Comparison of ENCODE assay signal across 23 cellular contexts in genomic region chr3:38561746-38562466, GRCh38.
"Had no signal": no experiment of that assay in that cellular context is flagged by ENCODE, and none has a peak within 500 bp of the region (broad histone marks: within the 10 kb centered on the region; RNA-seq: fewer than 3 reads in every experiment).

No MANE protein-coding gene starts in this region.

- H3K27ac Mint-ChIP-seq: activated naive CD8-positive, alpha-beta T cell; effector memory CD8-positive, alpha-beta T cell; naive thymus-derived CD4-positive, alpha-beta T cell; progenitor cell of endocrine pancreas; stimulated activated effector memory CD8-positive, alpha-beta T cell treated with anti-CD3 and anti-CD28 coated beads, Interleukin-12 subunit alpha, Interleukin-12 subunit beta, amount 100 ng/mL, for 72 hours; stimulated activated naive CD8-positive, alpha-beta T cell treated with anti-CD3 and anti-CD28 coated beads, Interleukin-15, amount 100 ng/mL, for 72 hours had no signal

- H3K9me3 Mint-ChIP-seq: effector memory CD8-positive, alpha-beta T cell; naive thymus-derived CD4-positive, alpha-beta T cell; neural crest cell; stimulated activated effector memory CD8-positive, alpha-beta T cell treated with anti-CD3 and anti-CD28 coated beads, Interleukin-12 subunit alpha, Interleukin-12 subunit beta, amount 100 ng/mL, for 72 hours; stimulated activated naive CD8-positive, alpha-beta T cell treated with anti-CD3 and anti-CD28 coated beads, Interleukin-15, amount 100 ng/mL, for 72 hours had no signal

- H3K36me3 ChIP-seq: adrenal gland, ascending aorta, brain microvascular endothelial cell, gastrocnemius medialis, tibial artery, WERI-Rb-1 had no signal

- H3K27me3 ChIP-seq: adrenal gland, ascending aorta, brain microvascular endothelial cell, dorsolateral prefrontal cortex, esophagus muscularis mucosa, gastrocnemius medialis, tibial artery had no signal

- H3K4me1 Mint-ChIP-seq: neural crest cell; stimulated activated effector memory CD8-positive, alpha-beta T cell treated with anti-CD3 and anti-CD28 coated beads, Interleukin-12 subunit alpha, Interleukin-12 subunit beta, amount 100 ng/mL, for 72 hours; stimulated activated naive CD8-positive, alpha-beta T cell treated with anti-CD3 and anti-CD28 coated beads, Interleukin-15, amount 100 ng/mL, for 72 hours had no signal

- H3K4me3 Mint-ChIP-seq: activated naive CD8-positive, alpha-beta T cell; effector memory CD8-positive, alpha-beta T cell; naive thymus-derived CD4-positive, alpha-beta T cell; neural crest cell; stimulated activated effector memory CD8-positive, alpha-beta T cell treated with anti-CD3 and anti-CD28 coated beads, Interleukin-12 subunit alpha, Interleukin-12 subunit beta, amount 100 ng/mL, for 72 hours; stimulated activated naive CD8-positive, alpha-beta T cell treated with anti-CD3 and anti-CD28 coated beads, Interleukin-15, amount 100 ng/mL, for 72 hours had no signal

- H3K4me1 ChIP-seq: adrenal gland, ascending aorta, esophagus muscularis mucosa, gastrocnemius medialis, tibial artery had no signal

- H3K36me3 Mint-ChIP-seq: activated naive CD8-positive, alpha-beta T cell; naive thymus-derived CD4-positive, alpha-beta T cell; stimulated activated effector memory CD8-positive, alpha-beta T cell treated with anti-CD3 and anti-CD28 coated beads, Interleukin-12 subunit alpha, Interleukin-12 subunit beta, amount 100 ng/mL, for 72 hours had no signal

- H3K27ac ChIP-seq: adrenal gland, ascending aorta, brain microvascular endothelial cell, dorsolateral prefrontal cortex, esophagus muscularis mucosa, gastrocnemius medialis, tibial artery, WERI-Rb-1 had no signal

- DNase-seq: activated CD4-positive, alpha-beta T cell treated with anti-CD3 and anti-CD28 coated beads, Interleukin-2, amount 50 U/mL, for 4 hours; activated gamma-delta T cell treated with Interleukin-2 at 50 U/mL for 16 hours; brain microvascular endothelial cell; central memory CD4-positive, alpha-beta T cell; effector memory CD8-positive, alpha-beta T cell; hippocampal formation; mesenchymal stem cell; mucosa of descending colon; naive thymus-derived CD4-positive, alpha-beta T cell; stimulated activated CD4-positive, alpha-beta T cell treated with anti-CD3 and anti-CD28 coated beads, Interleukin-1b, Interleukin-23, amount 100 ng/mL, for 48 hours; stimulated activated naive CD8-positive, alpha-beta T cell treated with anti-CD3 and anti-CD28 coated beads, Interleukin-15, amount 100 ng/mL, for 72 hours; T-helper 1 cell; WERI-Rb-1 had no signal

- H3K9me3 ChIP-seq: adrenal gland, ascending aorta, esophagus muscularis mucosa, gastrocnemius medialis, mucosa of descending colon, tibial artery had no signal

- ATAC-seq: effector memory CD8-positive, alpha-beta T cell; gastrocnemius medialis; mucosa of descending colon; naive thymus-derived CD4-positive, alpha-beta T cell; stimulated activated effector memory CD8-positive, alpha-beta T cell treated with anti-CD3 and anti-CD28 coated beads, Interleukin-12 subunit alpha, Interleukin-12 subunit beta, amount 100 ng/mL, for 72 hours; stimulated activated naive CD8-positive, alpha-beta T cell treated with anti-CD3 and anti-CD28 coated beads, Interleukin-15, amount 100 ng/mL, for 72 hours had no signal

- H3K27me3 Mint-ChIP-seq: activated naive CD8-positive, alpha-beta T cell; progenitor cell of endocrine pancreas; stimulated activated naive CD8-positive, alpha-beta T cell treated with anti-CD3 and anti-CD28 coated beads, Interleukin-15, amount 100 ng/mL, for 72 hours had no signal

- H3K4me3 ChIP-seq: adrenal gland, ascending aorta, dorsolateral prefrontal cortex, esophagus muscularis mucosa, gastrocnemius medialis, mucosa of descending colon, tibial artery had no signal
